ENCODE assay signal across 8 cellular contexts in the genomic region with DNA sequence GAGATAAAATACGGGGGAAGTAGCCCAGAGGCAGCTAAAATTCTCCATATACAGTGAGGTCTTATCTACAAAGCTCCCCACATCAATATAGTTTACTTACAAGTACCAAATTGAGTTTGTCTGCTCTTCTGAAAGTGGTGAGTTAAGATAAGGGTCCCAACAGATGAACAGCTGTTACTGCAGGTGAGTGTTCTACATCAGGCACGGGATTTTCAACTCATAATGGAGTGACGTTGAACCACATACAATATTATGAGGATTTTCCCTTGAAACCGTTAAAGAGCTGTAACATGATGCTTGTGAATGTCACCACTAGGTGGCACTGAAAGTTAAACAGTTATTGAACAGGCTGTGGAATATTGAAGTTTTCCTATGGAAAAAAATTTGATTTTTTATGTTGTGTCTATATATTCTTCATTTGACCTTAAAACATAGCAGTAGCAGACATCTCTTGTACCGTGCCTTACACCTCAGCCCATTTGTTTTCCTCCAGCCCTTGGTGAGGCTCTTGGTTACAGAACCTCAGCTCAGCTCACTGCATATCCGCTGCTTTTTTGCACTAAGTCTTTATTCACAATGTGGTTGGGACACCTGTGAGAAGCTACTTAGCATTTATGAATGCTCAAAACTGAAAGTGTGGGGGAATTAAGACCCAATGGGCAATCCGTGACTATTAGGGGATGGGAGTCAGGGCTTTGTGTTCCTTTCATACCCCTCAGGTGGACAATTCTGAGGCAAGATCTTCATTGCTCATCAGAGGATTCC. TPM values are rescaled to one million over a fixed set of nuclear protein-coding genes. Genes with fewer than 3 reads are reported as not detected.
A peak's percentile ranks its signal among the peaks of the same experiment; 100 is the strongest.
DNase-seq lines count a peak whose midpoint lies in the region; ATAC-seq and TF ChIP-seq lines count a peak whose summit lies in the region.

No MANE protein-coding gene starts in this region.

- H3K4me3 Mint-ChIP-seq in CD4-positive, alpha-beta T cell = no peak overlapping the region
- no peak overlapping the region for H3K4me3 Mint-ChIP-seq in neural crest cell

- H3K4me2 ChIP-seq in SK-N-SH = no peak overlapping the region

- H3K9ac ChIP-seq in SK-N-SH = no peak overlapping the region

- POLR2A ChIA-PET in CD4-positive, alpha-beta T cell (lab: Charles Lee) = interaction anchor here (0.9 to 1.5 kb wide), 5 partner anchors 44 to 872 kb away, joined by 3 to 8 read pairs (median 3); a partner anchor contains a TSS
- POLR2A ChIA-PET in SK-N-SH (lab: Yijun Ruan, JAX) = no interaction called here

- H2AFZ ChIP-seq in SK-N-SH (ENCODE audit: low read depth) = no peak overlapping the region; the same call in 1 of the 2 replicates

- no peak for TF ChIP-seq EP300 in SK-N-SH (IDR thresholded peaks at IDR 0.05; ENCODE audit: borderline replicate concordance in 1 of 2, low read depth in 1 of 2, low read length in 1 of 2)

- H3K4me1 ChIP-seq in SK-N-SH (ENCODE audit: control insufficient read depth in 1 of 2, insufficient read depth in 2 of 2, low read depth in 1 of 2, low read length in 1 of 2) = no peaks in the 10 kb centered on the region

- peaks cover 18% of the 10 kb centered on the region for H3K4me1 Mint-ChIP-seq in CD4-positive, alpha-beta T cell (ENCODE audit: low read depth)
- no peaks in the 10 kb centered on the region for H3K4me1 Mint-ChIP-seq in neural crest cell

- intact Hi-C loops in CD4-positive, alpha-beta T cell (cut with DNase I, micrococcal nuclease) = loop anchor here (1.0 to 10.0 kb wide), 6 partner anchors 131 to 1008 kb away; a partner anchor contains a TSS

- H3F3A ChIP-seq in SK-N-SH (replicated peaks; ENCODE audit: insufficient read depth) = no peaks in the 10 kb centered on the region

- no peaks in the 10 kb centered on the region for H3K79me2 ChIP-seq in SK-N-SH (ENCODE audit: insufficient read depth)

- no peaks in the 10 kb centered on the region for H3K36me3 ChIP-seq in SK-N-SH (replicated peaks in 1 of 2; ENCODE audit: control insufficient read depth in 1 of 2, insufficient read depth in 2 of 2, low read length in 1 of 2)

- TF ChIP-seq RAD21 in SK-N-SH (IDR thresholded peaks at IDR 0.05; ENCODE audit: low read length) = peak; percentile 63

- H3K4me3 ChIP-seq in SK-N-SH (ENCODE audit: low read depth in 2 of 2, low read length in 1 of 2) = no peak overlapping the region
- no peak overlapping the region for H3K4me3 ChIP-seq in epithelial cell of proximal tubule (ENCODE audit: low read depth, low read length)

- DNase-seq in CD4-positive, alpha-beta T cell = no peak
- DNase-seq in GM13977 (ENCODE audit: low spot score) = peak; percentile 52
- peak; percentile 48 for DNase-seq in KG1 (lab: John Stamatoyannopoulos, UW)
- peak; percentile 40 for DNase-seq in SK-N-SH
- peak; percentile 26 for DNase-seq in epithelial cell of proximal tubule (ENCODE audit: low read depth)
- no peak for DNase-seq in neural crest cell (ENCODE audit: low read depth, low spot score)
- DNase-seq in GM19238 (ENCODE audit: insufficient read length, low spot score) = no peak
- no peak for DNase-seq in NK-92 (lab: John Stamatoyannopoulos, UW; ENCODE audit: unreplicated experiment)

- no peak overlapping the region for H3K27ac Mint-ChIP-seq in CD4-positive, alpha-beta T cell
- H3K27ac Mint-ChIP-seq in neural crest cell (ENCODE audit: unreplicated experiment) = no peak overlapping the region

- in situ Hi-C loops in GM13977 (cut with MboI; ENCODE audit: low pct_unique_long_range_greater_than_20kb, low sequenced_read_pairs, unreplicated experiment) = loop anchor here (25.0 kb wide), 1 partner anchor 283 kb away; no protein-coding TSS in a partner anchor

- H3K27me3 ChIP-seq in CD4-positive, alpha-beta T cell (ENCODE audit: control insufficient read depth, insufficient read depth, low read length) = peaks cover 6% of the 10 kb centered on the region
- H3K27me3 ChIP-seq in SK-N-SH (ENCODE audit: insufficient read depth) = peaks cover 6% of the 10 kb centered on the region

- H3K27me3 Mint-ChIP-seq in CD4-positive, alpha-beta T cell = peaks cover 17% of the 10 kb centered on the region
- H3K27me3 Mint-ChIP-seq in neural crest cell (ENCODE audit: low read depth) = peaks cover 40% of the 10 kb centered on the region

- CTCF ChIA-PET in CD4-positive, alpha-beta T cell (lab: Charles Lee) = interaction anchor here (1.0 to 2.4 kb wide), 6 partner anchors 9 to 885 kb away, joined by 3 to 14 read pairs (median 4); no protein-coding TSS in a partner anchor
- CTCF ChIA-PET in SK-N-SH (lab: Yijun Ruan, JAX) = interaction anchor here (0.6 to 2.7 kb wide), 42 partner anchors 9 to 889 kb away, joined by 3 to 20 read pairs (median 4); a partner anchor contains a TSS

- 5% methylated on average over 7 of the region's 7 CpGs for WGBS in SK-N-SH (ENCODE audit: low lambda C conversion rate)

- H4K20me1 ChIP-seq in SK-N-SH (ENCODE audit: insufficient read depth) = no peaks in the 10 kb centered on the region

- no peaks in the 10 kb centered on the region for H3K9me3 ChIP-seq in CD4-positive, alpha-beta T cell (ENCODE audit: control insufficient read depth, low read length)
- H3K9me3 ChIP-seq in SK-N-SH = no peaks in the 10 kb centered on the region

- H3K9me3 Mint-ChIP-seq in CD4-positive, alpha-beta T cell = no peaks in the 10 kb centered on the region
- no peaks in the 10 kb centered on the region for H3K9me3 Mint-ChIP-seq in neural crest cell

- H3K9me2 ChIP-seq in SK-N-SH = no peaks in the 10 kb centered on the region

- peak; percentile 95 for TF ChIP-seq CTCF in CD4-positive, alpha-beta T cell (IDR thresholded peaks at IDR 0.05)
- TF ChIP-seq CTCF in GM13977 (IDR thresholded peaks at IDR 0.05; ENCODE audit: extremely low read depth, insufficient read depth, missing control alignments) (peak; percentile 75), SK-N-SH (IDR thresholded peaks at IDR 0.05) (peak; percentile 89), epithelial cell of proximal tubule (conservative IDR thresholded peaks at IDR 0.05; ENCODE audit: low read depth, low read length) (peak; percentile 78), neural crest cell (conservative IDR thresholded peaks at IDR 0.05) (peak; percentile 90)

- no peaks in the 10 kb centered on the region for H3K36me3 Mint-ChIP-seq in CD4-positive, alpha-beta T cell (ENCODE audit: low read depth)
- no peaks in the 10 kb centered on the region for H3K36me3 Mint-ChIP-seq in neural crest cell (ENCODE audit: low read depth)

- no peak overlapping the region for H3K27ac ChIP-seq in CD4-positive, alpha-beta T cell (ENCODE audit: low read depth, low read length)
- H3K27ac ChIP-seq in SK-N-SH (ENCODE audit: low read depth in 2 of 2, low read length in 1 of 2) = no peak overlapping the region

- ATAC-seq in CD4-positive, alpha-beta T cell (ENCODE audit: poor library complexity) = peak; percentile 54

TF ChIP-seq in SK-N-SH, 30 proteins besides CTCF, POLR2A, EP300 and RAD21:
- TF ChIP-seq, protein P1, sequence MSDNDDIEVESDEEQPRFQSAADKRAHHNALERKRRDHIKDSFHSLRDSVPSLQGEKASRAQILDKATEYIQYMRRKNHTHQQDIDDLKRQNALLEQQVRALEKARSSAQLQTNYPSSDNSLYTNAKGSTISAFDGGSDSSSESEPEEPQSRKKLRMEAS (IDR thresholded peaks at IDR 0.05; ENCODE audit: low read depth) = no peak
- TF ChIP-seq, protein P2, sequence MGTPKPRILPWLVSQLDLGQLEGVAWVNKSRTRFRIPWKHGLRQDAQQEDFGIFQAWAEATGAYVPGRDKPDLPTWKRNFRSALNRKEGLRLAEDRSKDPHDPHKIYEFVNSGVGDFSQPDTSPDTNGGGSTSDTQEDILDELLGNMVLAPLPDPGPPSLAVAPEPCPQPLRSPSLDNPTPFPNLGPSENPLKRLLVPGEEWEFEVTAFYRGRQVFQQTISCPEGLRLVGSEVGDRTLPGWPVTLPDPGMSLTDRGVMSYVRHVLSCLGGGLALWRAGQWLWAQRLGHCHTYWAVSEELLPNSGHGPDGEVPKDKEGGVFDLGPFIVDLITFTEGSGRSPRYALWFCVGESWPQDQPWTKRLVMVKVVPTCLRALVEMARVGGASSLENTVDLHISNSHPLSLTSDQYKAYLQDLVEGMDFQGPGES (IDR thresholded peaks at IDR 0.05; ENCODE audit: low read depth, low read length) = no peak
- no peak for TF ChIP-seq JUND (IDR thresholded peaks at IDR 0.05)
- TF ChIP-seq SMC3 (IDR thresholded peaks at IDR 0.05; ENCODE audit: low read depth, low read length) = peak; percentile 64
- TF ChIP-seq TCF12 (IDR thresholded peaks at IDR 0.05) = no peak

RNA-seq across cellular contexts. Expression of a gene that starts 23.2 kb away (rescaled TPM):
- total RNA-seq in CD4-positive, alpha-beta T cell = under 1 TPM; 0.11 to 0.14 TPM
- not detected in 2 replicates for polyA plus RNA-seq in SK-N-SH (2012; rRNA removed)
- polyA plus RNA-seq in SK-N-SH (2012; cell fraction: cytosol; rRNA removed) = 0.01 TPM in 1 of 2 replicates, not detected in the other
- polyA plus RNA-seq in SK-N-SH (2012; cell fraction: nucleus; rRNA removed) = 0.04 and 0.05 TPM in 2 replicates
- total RNA-seq in epithelial cell of proximal tubule = 0.72 and 3.0 TPM in 2 replicates
- total RNA-seq in neural crest cell = not detected in 2 replicates

RNA-seq across cellular contexts. Expression of a gene that starts 50.3 kb away (rescaled TPM):
- not detected for total RNA-seq in CD4-positive, alpha-beta T cell
- polyA plus RNA-seq in SK-N-SH (2012; rRNA removed) = not detected in 2 replicates
- polyA plus RNA-seq in SK-N-SH (2012; cell fraction: cytosol; rRNA removed) = not detected in 2 replicates
- polyA plus RNA-seq in SK-N-SH (2012; cell fraction: nucleus; rRNA removed) = not detected in 2 replicates
- total RNA-seq in epithelial cell of proximal tubule (not detected in 2 replicates), neural crest cell (not detected in 2 replicates)

Comparison
In these comparisons a context has a peak if more than half of its experiments do, and no peak if none do; other contexts are left out.
1. DNase-seq: peak in GM13977 (single experiment), KG1 (single experiment), SK-N-SH (single experiment) and epithelial cell of proximal tubule (single experiment); none in CD4-positive, alpha-beta T cell (0 of 10), neural crest cell (single experiment), GM19238 (single experiment) and NK-92 (single experiment).
2. Peak in every context shown above with its lines, with median percentiles within 50 percentile points of each other: CTCF ChIP-seq.